In the genomic region with DNA sequence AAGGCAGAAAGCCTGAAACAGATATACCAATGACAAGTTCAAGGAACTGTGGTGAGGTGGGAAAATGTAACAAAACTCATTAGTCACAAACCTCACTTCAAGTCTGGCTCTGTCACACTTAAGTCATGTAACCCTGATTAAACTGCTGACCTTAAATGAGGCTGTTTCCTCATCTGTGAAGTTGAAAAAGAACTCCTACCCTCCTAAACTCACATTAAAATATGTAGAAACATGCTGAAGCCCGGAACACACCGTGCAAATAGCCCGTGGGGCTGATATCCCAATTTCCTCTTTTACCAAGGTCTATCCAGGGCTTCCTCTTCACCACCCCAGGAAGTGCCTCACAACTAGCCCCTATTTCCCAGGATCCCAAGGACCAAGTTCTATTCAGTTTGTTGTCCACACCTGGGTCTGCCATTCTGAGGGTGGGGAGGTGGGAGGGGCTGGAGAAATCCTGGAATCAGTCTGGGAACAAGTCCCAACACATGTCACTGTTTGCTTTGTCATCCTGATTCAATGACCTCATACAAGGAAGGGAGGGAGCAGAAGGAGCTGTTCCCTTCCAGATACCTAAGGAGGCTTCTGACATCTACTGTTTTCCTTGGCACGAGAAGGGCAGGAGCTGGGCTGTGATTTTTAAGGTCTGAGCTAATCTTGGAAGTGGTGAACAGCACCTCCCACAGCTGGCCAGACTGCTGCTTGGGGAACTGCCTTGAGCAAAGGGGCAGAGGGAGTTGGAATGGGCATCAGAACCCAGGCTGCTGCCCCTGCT, we compare ENCODE assay signal across 8 cellular contexts. TPM values are rescaled to one million over a fixed set of nuclear protein-coding genes. Genes with fewer than 3 reads are reported as not detected.
DNase-seq lines count a peak whose midpoint lies in the region; ATAC-seq lines count a peak whose summit lies in the region.

No MANE protein-coding gene starts in this region.

- H3K9me3 Mint-ChIP-seq in activated naive CD8-positive, alpha-beta T cell (ENCODE audit: low read depth): no peaks in the 10 kb centered on the region
- H3K9me3 Mint-ChIP-seq in activated naive CD8-positive, alpha-beta T cell treated with anti-CD3 and anti-CD28 coated beads for 36 hours: no peaks in the 10 kb centered on the region
- no peaks in the 10 kb centered on the region for H3K9me3 Mint-ChIP-seq in T-cell

- H3K27me3 ChIP-seq in thymus (ENCODE audit: control insufficient read depth, insufficient read depth): no peaks in the 10 kb centered on the region

- no peak overlapping the region for H3K4me3 ChIP-seq in thymus (ENCODE audit: low read length)

- ATAC-seq in HG03432 (IDR thresholded peaks at IDR 0.05; ENCODE audit: unreplicated experiment) (no peak), T-cell (replicated peaks in 1 of 4) (no peak), HG02938 (IDR thresholded peaks at IDR 0.05; ENCODE audit: unreplicated experiment) (no peak)

- H3K36me3 ChIP-seq in thymus (ENCODE audit: control insufficient read depth, insufficient read depth): no peaks in the 10 kb centered on the region

- H3K36me3 Mint-ChIP-seq in activated naive CD8-positive, alpha-beta T cell: no peaks in the 10 kb centered on the region
- H3K36me3 Mint-ChIP-seq in activated naive CD8-positive, alpha-beta T cell treated with anti-CD3 and anti-CD28 coated beads for 36 hours: no peaks in the 10 kb centered on the region
- H3K36me3 Mint-ChIP-seq in T-cell: no peaks in the 10 kb centered on the region

- no peaks in the 10 kb centered on the region for H3K9me3 ChIP-seq in thymus (ENCODE audit: control insufficient read depth)

- H3K27ac ChIP-seq in thymus (ENCODE audit: low read depth): peak overlapping the region; percentile 78

- H3K4me3 Mint-ChIP-seq in activated naive CD8-positive, alpha-beta T cell: no peak overlapping the region
- H3K4me3 Mint-ChIP-seq in activated naive CD8-positive, alpha-beta T cell treated with anti-CD3 and anti-CD28 coated beads for 36 hours: no peak overlapping the region
- no peak overlapping the region for H3K4me3 Mint-ChIP-seq in T-cell

- POLR2A ChIA-PET in T-cell (lab: Charles Lee): no interaction called here

- DNase-seq in activated naive CD8-positive, alpha-beta T cell treated with anti-CD3 and anti-CD28 coated beads for 36 hours: no peak
- DNase-seq in amniotic stem cell (lab: John Stamatoyannopoulos, UW) (peak; percentile 85), kidney tubule cell (ENCODE audit: low spot score) (peak; percentile 100), T-cell (no peak)

- peaks cover 5% of the 10 kb centered on the region for H3K4me1 Mint-ChIP-seq in activated naive CD8-positive, alpha-beta T cell (ENCODE audit: low read depth)
- peaks cover 10% of the 10 kb centered on the region for H3K4me1 Mint-ChIP-seq in activated naive CD8-positive, alpha-beta T cell treated with anti-CD3 and anti-CD28 coated beads for 36 hours
- H3K4me1 Mint-ChIP-seq in T-cell: peaks cover 0 to 9% (median 2%) of the 10 kb centered on the region in 3 donors

- H3K27me3 Mint-ChIP-seq in activated naive CD8-positive, alpha-beta T cell: no peaks in the 10 kb centered on the region
- no peaks in the 10 kb centered on the region for H3K27me3 Mint-ChIP-seq in activated naive CD8-positive, alpha-beta T cell treated with anti-CD3 and anti-CD28 coated beads for 36 hours
- no peaks in the 10 kb centered on the region for H3K27me3 Mint-ChIP-seq in T-cell

- H3K4me1 ChIP-seq in thymus (ENCODE audit: control insufficient read depth, insufficient read depth, low read length): no peaks in the 10 kb centered on the region

- CTCF ChIA-PET in T-cell (lab: Charles Lee): interaction anchor here (0.6 to 1.2 kb wide), 2 partner anchors 23 to 1305 kb away, joined by 3 to 5 read pairs; no protein-coding TSS in a partner anchor

- peak overlapping the region; percentile 56 for H3K27ac Mint-ChIP-seq in activated naive CD8-positive, alpha-beta T cell
- no peak overlapping the region for H3K27ac Mint-ChIP-seq in activated naive CD8-positive, alpha-beta T cell treated with anti-CD3 and anti-CD28 coated beads for 36 hours
- no peak overlapping the region for H3K27ac Mint-ChIP-seq in T-cell

- WGBS in thymus: 71% methylated on average over 4 of the region's 4 CpGs

RNA-seq across cellular contexts. Expression of gene SLC4A1AP, which starts 42.3 kb away (rescaled TPM):
- total RNA-seq in activated naive CD8-positive, alpha-beta T cell treated with anti-CD3 and anti-CD28 coated beads for 36 hours: 10 to 100 TPM; 25.5 to 26.6 TPM
- 21.7 TPM for polyA plus RNA-seq in thymus
- 10 to 100 TPM; 21.1 to 24.2 (median 21.8) TPM for total RNA-seq in T-cell

RNA-seq across cellular contexts. Expression of gene SUPT7L, which starts 42.6 kb away (rescaled TPM):
- 10 to 100 TPM; 26.2 to 26.6 TPM for total RNA-seq in activated naive CD8-positive, alpha-beta T cell treated with anti-CD3 and anti-CD28 coated beads for 36 hours
- 53.8 TPM for polyA plus RNA-seq in thymus
- total RNA-seq in T-cell: 10 to 100 TPM; 39.2 to 53.2 (median 39.3) TPM

Comparison
In these comparisons a context has a peak if more than half of its experiments do, and no peak if none do; other contexts are left out.
1. DNase-seq: peak in amniotic stem cell (single experiment) and kidney tubule cell (single experiment); none in activated naive CD8-positive, alpha-beta T cell treated with anti-CD3 and anti-CD28 coated beads for 36 hours (single experiment) and T-cell (0 of 34).